ENCODE assay signal across 15 cellular contexts in the genomic region with DNA sequence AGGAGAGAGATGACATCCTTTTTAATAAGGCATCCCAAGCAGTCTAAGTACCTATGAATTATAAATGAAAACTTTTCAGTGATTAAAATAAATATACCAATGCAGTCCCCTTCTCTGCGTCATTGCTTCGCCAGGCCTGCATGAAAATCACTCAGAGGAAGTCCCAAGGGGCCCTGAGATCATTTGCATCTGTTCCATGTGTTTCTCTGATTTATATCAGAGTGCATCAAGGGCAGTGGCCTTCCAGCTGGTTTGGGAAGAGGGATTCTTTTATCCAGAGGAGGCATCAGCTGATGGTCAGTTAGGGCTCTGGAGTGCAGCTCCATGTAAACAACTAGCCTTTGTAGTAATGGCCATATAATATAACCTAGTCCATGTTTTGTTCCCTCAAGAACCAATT.
"Had no signal": no experiment of that assay in that cellular context is flagged by ENCODE, and none has a peak within 500 bp of the region (broad histone marks: within the 10 kb centered on the region; RNA-seq: fewer than 3 reads in every experiment).

No MANE protein-coding gene starts in this region.

- H3K4me3 Mint-ChIP-seq: activated CD8-positive, alpha-beta T cell treated with anti-CD3 and anti-CD28 coated beads for 36 hours; activated naive CD8-positive, alpha-beta T cell treated with anti-CD3 and anti-CD28 coated beads, Interleukin-2, amount 10 ng/mL, durations not matched to agents 7 days and 5 days; activated T-helper 17 cell treated with anti-CD3 and anti-CD28 coated beads, Interleukin-2, amount 50 U/mL, for 72 hours; natural killer cell treated with Interleukin-12 subunit alpha and Interleukin-12 subunit beta and Interleukin-15 and Interleukin-18, amount 100 ng/mL, for 72 hours; stimulated activated naive B cell treated with anti-CD40 and anti-IgM and Interleukin-4, amounts not matched to agents 10 μg/mL and 1 μg/mL and 100 μg/mL, for 72 hours had no signal

- H3K27me3 ChIP-seq: body of pancreas, hepatocyte, upper lobe of left lung had no signal

- H3K4me3 ChIP-seq: body of pancreas, hepatocyte, lung, thoracic aorta, upper lobe of left lung had no signal

- H3K4me1 ChIP-seq: body of pancreas, upper lobe of left lung had no signal

- DNase-seq: activated CD8-positive, alpha-beta T cell treated with anti-CD3 and anti-CD28 coated beads for 36 hours; activated naive CD4-positive, alpha-beta T cell treated with Interleukin-2 at 50 U/mL for 16 hours; activated naive CD8-positive, alpha-beta T cell treated with anti-CD3 and anti-CD28 coated beads, Interleukin-2, amount 10 ng/mL, durations not matched to agents 7 days and 5 days; activated T-cell treated with anti-CD3 and anti-CD28 coated beads, Interleukin-2, amount 50 U/mL, for 1 hour; body of pancreas; left cardiac atrium; nucleus accumbens; posterior cingulate gyrus; stimulated activated naive B cell treated with anti-CD40 and anti-IgM and Interleukin-4, amounts not matched to agents 10 μg/mL and 1 μg/mL and 100 μg/mL, for 72 hours; upper lobe of left lung had no signal

- H3K9me3 Mint-ChIP-seq: activated CD8-positive, alpha-beta T cell treated with anti-CD3 and anti-CD28 coated beads for 36 hours; activated naive CD8-positive, alpha-beta T cell treated with anti-CD3 and anti-CD28 coated beads, Interleukin-2, amount 10 ng/mL, durations not matched to agents 7 days and 5 days; natural killer cell treated with Interleukin-12 subunit alpha and Interleukin-12 subunit beta and Interleukin-15 and Interleukin-18, amount 100 ng/mL, for 72 hours; stimulated activated naive B cell treated with anti-CD40 and anti-IgM and Interleukin-4, amounts not matched to agents 10 μg/mL and 1 μg/mL and 100 μg/mL, for 72 hours had no signal

- H3K4me1 Mint-ChIP-seq: activated naive CD8-positive, alpha-beta T cell treated with anti-CD3 and anti-CD28 coated beads, Interleukin-2, amount 10 ng/mL, durations not matched to agents 7 days and 5 days; activated T-helper 17 cell treated with anti-CD3 and anti-CD28 coated beads, Interleukin-2, amount 50 U/mL, for 72 hours; stimulated activated naive B cell treated with anti-CD40 and anti-IgM and Interleukin-4, amounts not matched to agents 10 μg/mL and 1 μg/mL and 100 μg/mL, for 72 hours had no signal

- H3K9me3 ChIP-seq: body of pancreas, thoracic aorta, upper lobe of left lung had no signal

- H3K27ac ChIP-seq: body of pancreas, hepatocyte, thoracic aorta, upper lobe of left lung had no signal

- H3K36me3 Mint-ChIP-seq: activated naive CD8-positive, alpha-beta T cell treated with anti-CD3 and anti-CD28 coated beads, Interleukin-2, amount 10 ng/mL, durations not matched to agents 7 days and 5 days; natural killer cell treated with Interleukin-12 subunit alpha and Interleukin-12 subunit beta and Interleukin-15 and Interleukin-18, amount 100 ng/mL, for 72 hours; stimulated activated naive B cell treated with anti-CD40 and anti-IgM and Interleukin-4, amounts not matched to agents 10 μg/mL and 1 μg/mL and 100 μg/mL, for 72 hours had no signal

- H3K36me3 ChIP-seq: thoracic aorta, upper lobe of left lung had no signal

- ATAC-seq: activated CD8-positive, alpha-beta T cell treated with anti-CD3 and anti-CD28 coated beads for 36 hours; activated T-helper 17 cell treated with anti-CD3 and anti-CD28 coated beads, Interleukin-2, amount 50 U/mL, for 72 hours; body of pancreas; left cardiac atrium; natural killer cell treated with Interleukin-12 subunit alpha and Interleukin-12 subunit beta and Interleukin-15 and Interleukin-18, amount 100 ng/mL, for 72 hours had no signal

- H3K27ac Mint-ChIP-seq: activated CD8-positive, alpha-beta T cell treated with anti-CD3 and anti-CD28 coated beads for 36 hours; activated naive CD8-positive, alpha-beta T cell treated with anti-CD3 and anti-CD28 coated beads, Interleukin-2, amount 10 ng/mL, durations not matched to agents 7 days and 5 days; activated T-helper 17 cell treated with anti-CD3 and anti-CD28 coated beads, Interleukin-2, amount 50 U/mL, for 72 hours; natural killer cell treated with Interleukin-12 subunit alpha and Interleukin-12 subunit beta and Interleukin-15 and Interleukin-18, amount 100 ng/mL, for 72 hours; stimulated activated naive B cell treated with anti-CD40 and anti-IgM and Interleukin-4, amounts not matched to agents 10 μg/mL and 1 μg/mL and 100 μg/mL, for 72 hours had no signal
